In genomic region chr19:44637390-44637764, GRCh38 we compare ENCODE assay signal across 19 cellular contexts. TPM values are rescaled to one million over a fixed set of nuclear protein-coding genes. Genes with fewer than 3 reads are reported as not detected.
"Had no signal": no experiment of that assay in that cellular context is flagged by ENCODE, and none has a peak within 500 bp of the region (broad histone marks: within the 10 kb centered on the region; RNA-seq: fewer than 3 reads in every experiment).

No MANE protein-coding gene starts in this region.

- FAIRE-seq: small intestine had no signal

- H3K4me3 Mint-ChIP-seq: activated naive CD8-positive, alpha-beta T cell; endodermal cell; nephron progenitor cell; T-helper 1 cell treated with Interleukin-12 subunit alpha and Interleukin-12 subunit beta and Interleukin-4 antibody, amounts not matched to agents 30 μg/mL and 1 μg/mL, for 36 hours had no signal

- H3K9me3 ChIP-seq: heart left ventricle, left lung, psoas muscle, testis, upper lobe of right lung had no signal

- H3K27ac Mint-ChIP-seq: activated naive CD8-positive, alpha-beta T cell; endodermal cell; nephron progenitor cell; T-helper 1 cell treated with Interleukin-12 subunit alpha and Interleukin-12 subunit beta and Interleukin-4 antibody, amounts not matched to agents 30 μg/mL and 1 μg/mL, for 36 hours had no signal

- DNase-seq: endodermal cell; foreskin melanocyte; heart left ventricle; left lung; midbrain; nephron progenitor cell; occipital lobe; psoas muscle; right cardiac atrium; stimulated activated CD4-positive, alpha-beta T cell treated with anti-CD3 and anti-CD28 coated beads, Interleukin-4, amount 100 ng/mL, for 1 hour; testis; upper lobe of right lung had no signal

- H3K27me3 ChIP-seq: cardiac muscle cell, heart left ventricle, left lung, testis, upper lobe of right lung had no signal

- H3K4me3 ChIP-seq: cardiac muscle cell, heart left ventricle, left lung, psoas muscle, testis, upper lobe of right lung had no signal

- ATAC-seq: activated CD4-positive, CD25-positive, alpha-beta regulatory T cell treated with anti-CD3 and anti-CD28 coated beads, Interleukin-2, amount 50 U/mL, for 24 hours; heart left ventricle; left lung; psoas muscle; right cardiac atrium; upper lobe of right lung had no signal

- H3K27ac ChIP-seq: cardiac muscle cell, heart left ventricle, left lung, psoas muscle, testis, upper lobe of right lung had no signal

- H3K36me3 ChIP-seq: cardiac muscle cell, heart left ventricle, left lung, upper lobe of right lung had no signal

RNA-seq across cellular contexts. Expression of gene IGSF23, which starts 24.0 kb away (rescaled TPM):
- total RNA-seq: activated CD8-positive, alpha-beta memory T cell treated with anti-CD3 and anti-CD28 coated beads for 36 hours; cardiac muscle cell; endodermal cell; left lung; lung microvascular endothelial cell; occipital lobe; right cardiac atrium; upper lobe of right lung had no signal
- polyA plus RNA-seq: cardiac muscle cell, right cardiac atrium had no signal
